14 cellular contexts compared by ENCODE assay signal in genomic region chr20:62537649-62538292, GRCh38.
"Had no signal": no experiment of that assay in that cellular context is flagged by ENCODE, and none has a peak within 500 bp of the region (broad histone marks: within the 10 kb centered on the region; RNA-seq: fewer than 3 reads in every experiment).

No MANE protein-coding gene starts in this region.

- H3K36me3 ChIP-seq: ascending aorta, lower lobe of right lung, thoracic aorta had no signal

- H3K27ac Mint-ChIP-seq: activated CD8-positive, alpha-beta T cell treated with anti-CD3 and anti-CD28 coated beads for 36 hours; activated naive CD8-positive, alpha-beta T cell treated with anti-CD3 and anti-CD28 coated beads, Interleukin-2, amount 50 U/mL, for 24 hours; natural killer cell treated with Interleukin-12 subunit alpha and Interleukin-12 subunit beta and Interleukin-15 and Interleukin-18, amount 100 ng/mL, for 72 hours; stimulated activated naive CD8-positive, alpha-beta T cell treated with anti-CD3 and anti-CD28 coated beads, Interleukin-15, amount 100 ng/mL, for 72 hours had no signal

- H3K4me3 Mint-ChIP-seq: activated CD8-positive, alpha-beta T cell treated with anti-CD3 and anti-CD28 coated beads for 36 hours; activated naive CD8-positive, alpha-beta T cell treated with anti-CD3 and anti-CD28 coated beads, Interleukin-2, amount 50 U/mL, for 24 hours; natural killer cell treated with Interleukin-12 subunit alpha and Interleukin-12 subunit beta and Interleukin-15 and Interleukin-18, amount 100 ng/mL, for 72 hours; stimulated activated naive CD8-positive, alpha-beta T cell treated with anti-CD3 and anti-CD28 coated beads, Interleukin-15, amount 100 ng/mL, for 72 hours had no signal

- FAIRE-seq: bronchial epithelial cell had no signal

- H3K9me3 ChIP-seq: ascending aorta, lower lobe of right lung, thoracic aorta had no signal

- H3K4me1 ChIP-seq: ascending aorta, foreskin keratinocyte, lower lobe of right lung had no signal

- H3K27ac ChIP-seq: ascending aorta, dorsolateral prefrontal cortex, foreskin keratinocyte, lower lobe of right lung, skin epidermis, thoracic aorta had no signal

- H3K36me3 Mint-ChIP-seq: natural killer cell treated with Interleukin-12 subunit alpha and Interleukin-12 subunit beta and Interleukin-15 and Interleukin-18, amount 100 ng/mL, for 72 hours had no signal

- H3K4me3 ChIP-seq: ascending aorta, dorsolateral prefrontal cortex, lower lobe of right lung, skin epidermis, thoracic aorta had no signal

- H3K27me3 ChIP-seq: ascending aorta had no signal

- DNase-seq: activated CD4-positive, alpha-beta T cell treated with anti-CD3 and anti-CD28 coated beads for 4 hours; activated CD8-positive, alpha-beta memory T cell treated with anti-CD3 and anti-CD28 coated beads, Interleukin-2, amount 50 U/mL, for 4 hours; activated CD8-positive, alpha-beta T cell treated with anti-CD3 and anti-CD28 coated beads for 36 hours; activated naive CD8-positive, alpha-beta T cell treated with anti-CD3 and anti-CD28 coated beads, Interleukin-2, amount 50 U/mL, for 24 hours; dorsolateral prefrontal cortex; foreskin keratinocyte; lower lobe of right lung; stimulated activated CD4-positive, alpha-beta T cell treated with anti-CD3 and anti-CD28 coated beads, Interleukin-4, amount 100 ng/mL, for 4 hours; stimulated activated naive CD8-positive, alpha-beta T cell treated with anti-CD3 and anti-CD28 coated beads, Interleukin-15, amount 100 ng/mL, for 72 hours had no signal

- ATAC-seq: activated CD8-positive, alpha-beta T cell treated with anti-CD3 and anti-CD28 coated beads for 36 hours; activated naive CD8-positive, alpha-beta T cell treated with anti-CD3 and anti-CD28 coated beads, Interleukin-2, amount 50 U/mL, for 24 hours; foreskin keratinocyte; lower lobe of right lung; natural killer cell treated with Interleukin-12 subunit alpha and Interleukin-12 subunit beta and Interleukin-15 and Interleukin-18, amount 100 ng/mL, for 72 hours; stimulated activated naive CD8-positive, alpha-beta T cell treated with anti-CD3 and anti-CD28 coated beads, Interleukin-15, amount 100 ng/mL, for 72 hours had no signal

- H3K27me3 Mint-ChIP-seq: activated CD8-positive, alpha-beta T cell treated with anti-CD3 and anti-CD28 coated beads for 36 hours; activated naive CD8-positive, alpha-beta T cell treated with anti-CD3 and anti-CD28 coated beads, Interleukin-2, amount 50 U/mL, for 24 hours; natural killer cell treated with Interleukin-12 subunit alpha and Interleukin-12 subunit beta and Interleukin-15 and Interleukin-18, amount 100 ng/mL, for 72 hours; stimulated activated naive CD8-positive, alpha-beta T cell treated with anti-CD3 and anti-CD28 coated beads, Interleukin-15, amount 100 ng/mL, for 72 hours had no signal

- H3K9me3 Mint-ChIP-seq: activated CD8-positive, alpha-beta T cell treated with anti-CD3 and anti-CD28 coated beads for 36 hours; activated naive CD8-positive, alpha-beta T cell treated with anti-CD3 and anti-CD28 coated beads, Interleukin-2, amount 50 U/mL, for 24 hours; natural killer cell treated with Interleukin-12 subunit alpha and Interleukin-12 subunit beta and Interleukin-15 and Interleukin-18, amount 100 ng/mL, for 72 hours; stimulated activated naive CD8-positive, alpha-beta T cell treated with anti-CD3 and anti-CD28 coated beads, Interleukin-15, amount 100 ng/mL, for 72 hours had no signal

- H3K4me1 Mint-ChIP-seq: activated naive CD8-positive, alpha-beta T cell treated with anti-CD3 and anti-CD28 coated beads, Interleukin-2, amount 50 U/mL, for 24 hours had no signal
